In the genomic region with DNA sequence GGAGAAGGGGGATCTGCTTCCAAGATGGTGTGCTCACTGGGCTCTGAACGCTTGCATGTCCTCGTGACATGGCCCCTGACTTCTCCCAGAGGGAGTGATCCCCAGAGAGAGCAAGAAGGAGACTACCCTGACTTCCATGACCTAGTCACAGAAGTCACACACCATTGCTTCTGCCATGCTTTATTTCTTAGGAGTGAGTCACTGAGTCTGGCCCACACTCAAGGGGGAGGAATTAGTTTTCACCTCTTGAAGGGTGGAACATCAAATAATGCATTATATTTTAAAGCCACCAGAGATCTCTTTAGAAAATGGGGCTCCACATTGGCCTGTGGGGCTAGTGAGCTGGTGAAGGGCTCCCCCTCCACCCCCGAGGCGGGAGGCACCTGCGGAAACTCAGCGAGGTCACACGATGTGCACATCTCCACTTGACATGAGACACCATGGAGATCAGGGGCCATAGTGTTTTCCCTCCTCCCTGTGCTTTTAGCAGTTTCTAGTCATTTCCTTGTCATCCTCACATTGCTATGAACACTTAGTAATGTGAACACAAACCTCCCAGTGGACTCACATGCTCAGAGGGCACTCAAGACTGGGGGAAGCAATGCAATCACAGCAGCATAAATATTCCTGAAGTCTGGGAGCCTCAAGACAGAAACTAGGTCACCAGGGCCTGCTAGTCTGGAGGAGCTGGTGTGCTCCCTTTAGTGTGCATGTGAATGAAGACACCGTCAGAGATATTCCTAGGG, we compare ENCODE assay signal across 22 cellular contexts.
"Had no signal": no experiment of that assay in that cellular context is flagged by ENCODE, and none has a peak within 500 bp of the region (broad histone marks: within the 10 kb centered on the region; RNA-seq: fewer than 3 reads in every experiment).

No MANE protein-coding gene starts in this region.

- H3K27ac ChIP-seq: adrenal gland, VCaP had no signal

- H3K9me3 ChIP-seq: adrenal gland had no signal

- DNase-seq: activated CD4-positive, alpha-beta memory T cell treated with anti-CD3 and anti-CD28 coated beads, Interleukin-2, amount 10 ng/mL, durations not matched to agents 7 days and 5 days; activated CD4-positive, alpha-beta T cell treated with anti-CD3 and anti-CD28 coated beads for 36 hours; activated CD4-positive, alpha-beta T cell treated with anti-CD3 and anti-CD28 coated beads, Interleukin-2, amount 50 U/mL, for 1 hour; activated CD4-positive, CD25-positive, alpha-beta regulatory T cell; activated gamma-delta T cell; activated naive CD4-positive, alpha-beta T cell treated with anti-CD3 and anti-CD28 coated beads, Interleukin-2, amount 50 U/mL, for 16 hours; activated naive CD8-positive, alpha-beta T cell treated with anti-CD3 and anti-CD28 coated beads, Interleukin-2, amount 10 ng/mL, durations not matched to agents 7 days and 5 days; activated T-cell treated with anti-CD3 and anti-CD28 coated beads for 4 hours; activated T-cell treated with anti-CD3 and anti-CD28 coated beads, Interleukin-2, amount 50 U/mL, for 48 hours; adrenal gland; KG1; NCI-H1048; NCI-H1930; NCI-H2171; NCI-H226; NCI-H526; NCI-H82; SIG-M5; T-cell; T-helper 2 cell; T1000 had no signal

- H3K4me3 ChIP-seq: adrenal gland had no signal

- H3K4me1 ChIP-seq: adrenal gland had no signal

- H3K36me3 ChIP-seq: adrenal gland had no signal

- H3K27me3 ChIP-seq: adrenal gland had no signal
